Comparison of ENCODE assay signal across 19 cellular contexts in the genomic region with DNA sequence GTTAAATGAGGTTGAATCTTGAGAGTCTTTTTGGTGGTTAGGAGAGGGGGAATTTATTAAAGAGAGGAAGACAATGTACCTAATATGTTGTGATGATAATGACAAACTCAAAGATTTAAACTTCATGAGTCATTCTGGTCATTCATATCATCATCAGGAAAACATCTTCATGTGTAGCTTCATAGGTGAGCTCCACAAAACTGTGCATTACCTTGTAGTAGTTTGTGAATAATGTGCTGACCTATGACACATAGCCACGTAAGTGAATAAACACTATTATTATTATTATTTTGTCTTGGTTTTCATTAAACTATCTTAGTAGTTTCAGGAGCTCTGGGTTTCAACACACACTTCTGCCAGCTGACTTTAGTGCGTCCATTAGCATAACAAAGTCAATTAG. TPM values are rescaled to one million over a fixed set of nuclear protein-coding genes. Genes with fewer than 3 reads are reported as not detected.
A peak's percentile ranks its signal among the peaks of the same experiment; 100 is the strongest.
DNase-seq lines count a peak whose midpoint lies in the region; ATAC-seq, FAIRE-seq and TF ChIP-seq lines count a peak whose summit lies in the region.
"Had no signal": no experiment of that assay in that cellular context is flagged by ENCODE, and none has a peak within 500 bp of the region (broad histone marks: within the 10 kb centered on the region; RNA-seq: fewer than 3 reads in every experiment).

No MANE protein-coding gene starts in this region.

- H3K27me3 Mint-ChIP-seq in T-helper 2 cell treated with Interferon-gamma antibody and Interleukin-4, amounts not matched to agents 5 μg/mL and 100 μg/mL, for 36 hours (ENCODE audit: low read depth) = peaks cover 36% of the 10 kb centered on the region
- H3K27me3 Mint-ChIP-seq in CD4-positive, alpha-beta memory T cell = peaks cover 25 to 30% of the 10 kb centered on the region in 2 donors

- CTCF ChIA-PET in HepG2 (lab: Yijun Ruan, JAX; ENCODE audit: low intra/inter-chr PET ratio, low total read pairs) = no interaction called here
- CTCF ChIA-PET in CD4-positive, alpha-beta memory T cell (lab: Charles Lee; ENCODE audit: partially characterized antibody) = no interaction called here

- intact Hi-C loops in HepG2 (cut with micrococcal nuclease; ENCODE audit: unreplicated experiment) = loop anchor here (5.0 to 10.0 kb wide), 4 partner anchors 53 to 967 kb away; no protein-coding TSS in a partner anchor
- intact Hi-C loops in CD4-positive, alpha-beta memory T cell (cut with micrococcal nuclease) = no loop called here

- in situ Hi-C loops in HepG2 (cut with HindIII; ENCODE audit: extremely low pct_ligation_motif_present, low pct_unique_long_range_greater_than_20kb) = loop anchor here (25.0 kb wide), 3 partner anchors 537 to 1112 kb away; no protein-coding TSS in a partner anchor

- H3K36me3 ChIP-seq in Loucy (ENCODE audit: insufficient read depth, low read length) (no peaks in the 10 kb centered on the region), HepG2 (replicated peaks in 1 of 2; ENCODE audit: control insufficient read depth in 1 of 2, insufficient read depth in 2 of 2, low read length in 2 of 2) (no peaks in the 10 kb centered on the region), stomach smooth muscle (ENCODE audit: control insufficient read depth in 2 of 2, insufficient read depth in 2 of 2, low read length in 2 of 2) (no peaks in the 10 kb centered on the region), Peyer's patch (no peaks in the 10 kb centered on the region)
- no peaks in the 10 kb centered on the region for H3K36me3 ChIP-seq in CD4-positive, alpha-beta memory T cell (ENCODE audit: insufficient read depth, low read length)
- H3K36me3 ChIP-seq: esophagus squamous epithelium had no signal

- TF ChIP-seq CTCF in Loucy (conservative IDR thresholded peaks at IDR 0.05; ENCODE audit: low read length) = no peak
- no peak for TF ChIP-seq CTCF in choroid plexus epithelial cell (conservative IDR thresholded peaks at IDR 0.05; ENCODE audit: low read depth, low read length)
- TF ChIP-seq CTCF in HepG2 (CRISPR knock-in tag; IDR thresholded peaks at IDR 0.05) = no peak
- TF ChIP-seq CTCF in Peyer's patch (IDR thresholded peaks at IDR 0.05) = no peak

- H3K79me2 ChIP-seq in Loucy (ENCODE audit: insufficient read depth, low read length) (no peaks in the 10 kb centered on the region), HepG2 (ENCODE audit: insufficient read depth, low read length) (peaks cover 38% of the 10 kb centered on the region)
- H3K79me2 ChIP-seq: parathyroid adenoma had no signal

- FAIRE-seq in HepG2 (lab: Jason Lieb, UNC) = no peak
- FAIRE-seq: colon had no signal

- no peak overlapping the region for H3K4me3 Mint-ChIP-seq in T-helper 2 cell treated with Interferon-gamma antibody and Interleukin-4, amounts not matched to agents 5 μg/mL and 100 μg/mL, for 36 hours
- no peak overlapping the region for H3K4me3 Mint-ChIP-seq in CD4-positive, alpha-beta memory T cell
- H3K4me3 Mint-ChIP-seq: activated CD4-positive, alpha-beta T cell treated with anti-CD3 and anti-CD28 coated beads, Interleukin-2, amount 10 ng/mL, durations not matched to agents 24 days and 14 days; activated naive CD8-positive, alpha-beta T cell treated with anti-CD3 and anti-CD28 coated beads for 36 hours; T-helper 17 cell had no signal

- H3K27me3 ChIP-seq in Loucy (ENCODE audit: insufficient read depth, low read length, poor library complexity, severe bottlenecking) (no peaks in the 10 kb centered on the region), HepG2 (ENCODE audit: control insufficient read depth in 1 of 2, insufficient read depth in 2 of 2, low read length in 2 of 2) (no peaks in the 10 kb centered on the region; a peak in 1 of 5 replicates), stomach smooth muscle (ENCODE audit: control insufficient read depth in 1 of 2, insufficient read depth in 2 of 2, low read length in 2 of 2) (peaks cover 0 to 2% of the 10 kb centered on the region in 2 donors), Peyer's patch (no peaks in the 10 kb centered on the region)
- H3K27me3 ChIP-seq in CD4-positive, alpha-beta memory T cell (ENCODE audit: insufficient read depth, low read length) = no peaks in the 10 kb centered on the region

- H3K9me2 ChIP-seq in Loucy (replicated peaks; ENCODE audit: low read depth, low read length) = no peaks in the 10 kb centered on the region

- H4K20me1 ChIP-seq in Loucy (ENCODE audit: insufficient read depth, low read length, poor library complexity, severe bottlenecking) = no peaks in the 10 kb centered on the region
- H4K20me1 ChIP-seq in HepG2 (ENCODE audit: insufficient read depth, low read length) = no peaks in the 10 kb centered on the region

- peak overlapping the region; percentile 1 for H3K4me2 ChIP-seq in Loucy (ENCODE audit: low read depth, low read length, poor library complexity, severe bottlenecking)
- peak overlapping the region; percentile 76 for H3K4me2 ChIP-seq in HepG2 (ENCODE audit: low read depth, low read length)

- TF ChIP-seq RAD21 in HepG2 (CRISPR knock-in tag; IDR thresholded peaks at IDR 0.05) = no peak

- no peak overlapping the region for H3K4me3 ChIP-seq in Loucy (ENCODE audit: low read length, poor library complexity, severe bottlenecking)
- H3K4me3 ChIP-seq in choroid plexus epithelial cell (ENCODE audit: low read depth, low read length) = peak overlapping the region; percentile 88
- peak overlapping the region; percentile 90 to 98 (median 94); a peak in 5 of 6 replicates for H3K4me3 ChIP-seq in HepG2 (replicated peaks in 1 of 3; ENCODE audit: insufficient read depth in 1 of 3, low read depth in 2 of 3, low read length in 3 of 3)
- peak overlapping the region; percentile 83 to 86 for H3K4me3 ChIP-seq in stomach smooth muscle (ENCODE audit: low read length in 2 of 2)
- no peak overlapping the region for H3K4me3 ChIP-seq in Peyer's patch
- no peak overlapping the region for H3K4me3 ChIP-seq in CD4-positive, alpha-beta memory T cell (ENCODE audit: low read length in 2 of 2)
- H3K4me3 ChIP-seq: lung had no signal

- H3F3A ChIP-seq in Loucy (ENCODE audit: low read depth) = no peaks in the 10 kb centered on the region

- 58% methylated on average over 2 of the region's 2 CpGs for WGBS in HepG2 (ENCODE audit: low lambda C conversion rate)

- no peaks in the 10 kb centered on the region for H3K9me3 Mint-ChIP-seq in T-helper 2 cell treated with Interferon-gamma antibody and Interleukin-4, amounts not matched to agents 5 μg/mL and 100 μg/mL, for 36 hours
- H3K9me3 Mint-ChIP-seq in CD4-positive, alpha-beta memory T cell = peaks cover 0 to 9% (median 5%) of the 10 kb centered on the region in 8 donors
- H3K9me3 Mint-ChIP-seq: activated naive CD8-positive, alpha-beta T cell treated with anti-CD3 and anti-CD28 coated beads for 36 hours had no signal

- H3K9me3 ChIP-seq in Loucy (ENCODE audit: insufficient read depth, low read depth, low read length) = no peaks in the 10 kb centered on the region
- H3K9me3 ChIP-seq in HepG2 (ENCODE audit: low read length) = no peaks in the 10 kb centered on the region
- no peaks in the 10 kb centered on the region for H3K9me3 ChIP-seq in stomach smooth muscle (ENCODE audit: control insufficient read depth in 2 of 2, low read length in 2 of 2)
- H3K9me3 ChIP-seq in Peyer's patch = no peaks in the 10 kb centered on the region
- H3K9me3 ChIP-seq in CD4-positive, alpha-beta memory T cell (ENCODE audit: control insufficient read depth in 1 of 2, low read length in 2 of 2) = no peaks in the 10 kb centered on the region
- H3K9me3 ChIP-seq: esophagus squamous epithelium had no signal

- no peak overlapping the region for H3K27ac Mint-ChIP-seq in T-helper 2 cell treated with Interferon-gamma antibody and Interleukin-4, amounts not matched to agents 5 μg/mL and 100 μg/mL, for 36 hours
- no peak overlapping the region for H3K27ac Mint-ChIP-seq in CD4-positive, alpha-beta memory T cell
- H3K27ac Mint-ChIP-seq: activated CD4-positive, alpha-beta T cell treated with anti-CD3 and anti-CD28 coated beads, Interleukin-2, amount 10 ng/mL, durations not matched to agents 24 days and 14 days; activated naive CD8-positive, alpha-beta T cell treated with anti-CD3 and anti-CD28 coated beads for 36 hours; T-helper 17 cell had no signal

- H3K36me3 Mint-ChIP-seq in T-helper 2 cell treated with Interferon-gamma antibody and Interleukin-4, amounts not matched to agents 5 μg/mL and 100 μg/mL, for 36 hours (ENCODE audit: low read depth) = no peaks in the 10 kb centered on the region
- no peaks in the 10 kb centered on the region for H3K36me3 Mint-ChIP-seq in CD4-positive, alpha-beta memory T cell
- H3K36me3 Mint-ChIP-seq: activated naive CD8-positive, alpha-beta T cell treated with anti-CD3 and anti-CD28 coated beads for 36 hours had no signal

- POLR2A ChIA-PET in HepG2 (lab: Yijun Ruan, JAX) = interaction anchor here (1.0 to 1.4 kb wide), 2 partner anchors 23 to 24 kb away, joined by 3 read pairs; no protein-coding TSS in a partner anchor
- POLR2A ChIA-PET in CD4-positive, alpha-beta memory T cell (lab: Charles Lee; ENCODE audit: partially characterized antibody) = no interaction called here

- no peak overlapping the region for H3K9ac ChIP-seq in Loucy (ENCODE audit: low read depth, low read length, poor library complexity, severe bottlenecking)
- H3K9ac ChIP-seq in HepG2 (ENCODE audit: insufficient read depth, low read depth, low read length) = 0 out of 2 replicates have a peak overlapping the region, but pooled peaks have one; percentile 90
- H3K9ac ChIP-seq in stomach smooth muscle (ENCODE audit: low read length in 2 of 2) = peak overlapping the region in 1 of 2 donors; percentile 90
- H3K9ac ChIP-seq: parathyroid adenoma had no signal

- no peak for DNase-seq in choroid plexus epithelial cell (ENCODE audit: low read depth)
- DNase-seq in HepG2 (ENCODE audit: low spot score) = no peak
- DNase-seq in Peyer's patch = no peak
- no peak for DNase-seq in T-helper 2 cell treated with Interferon-gamma antibody and Interleukin-4, amounts not matched to agents 5 μg/mL and 100 μg/mL, for 36 hours (ENCODE audit: low spot score)
- no peak for DNase-seq in CD4-positive, alpha-beta memory T cell
- DNase-seq: activated CD4-positive, alpha-beta T cell treated with anti-CD3 and anti-CD28 coated beads, Interleukin-2, amount 10 ng/mL, durations not matched to agents 24 days and 14 days; activated naive CD8-positive, alpha-beta T cell treated with anti-CD3 and anti-CD28 coated beads for 36 hours; activated T-cell treated with anti-CD3 and anti-CD28 coated beads, Interleukin-2, amount 50 U/mL, for 1 hour; DND-41; esophagus squamous epithelium; NCI-H187; NCI-H526 treated with DMSO at 0.1 percent for 48 hours; T-helper 17 cell had no signal

- BruUV-seq in HepG2 (replicated peaks; lab: Mats Ljungman, UMichigan) = TSS peak; percentile 54

- H2AFZ ChIP-seq in Loucy (ENCODE audit: low read length) (no peak overlapping the region), HepG2 (ENCODE audit: low read length) (no peak overlapping the region)

- H3K4me1 Mint-ChIP-seq in T-helper 2 cell treated with Interferon-gamma antibody and Interleukin-4, amounts not matched to agents 5 μg/mL and 100 μg/mL, for 36 hours (ENCODE audit: low read depth) = no peaks in the 10 kb centered on the region
- H3K4me1 Mint-ChIP-seq in CD4-positive, alpha-beta memory T cell = peaks cover 0 to 14% (median under 1%) of the 10 kb centered on the region in 4 donors
- H3K4me1 Mint-ChIP-seq: activated CD4-positive, alpha-beta T cell treated with anti-CD3 and anti-CD28 coated beads, Interleukin-2, amount 10 ng/mL, durations not matched to agents 24 days and 14 days; T-helper 17 cell had no signal

- TF ChIP-seq POLR2A in HepG2 (IDR thresholded peaks at IDR 0.05; ENCODE audit: insufficient read depth in 1 of 2, low read depth in 2 of 2, low read length in 2 of 2) (no peak), Peyer's patch (IDR thresholded peaks at IDR 0.05) (no peak)

- ATAC-seq in HepG2 = no peak
- ATAC-seq: Panc1, T-helper 17 cell had no signal

- H3K27ac ChIP-seq in HepG2 (ENCODE audit: extremely low read length, insufficient read depth, low read length) (no peak overlapping the region), stomach smooth muscle (ENCODE audit: low read length) (no peak overlapping the region), Peyer's patch (no peak overlapping the region)
- no peak overlapping the region for H3K27ac ChIP-seq in CD4-positive, alpha-beta memory T cell (ENCODE audit: low read depth, low read length)
- H3K27ac ChIP-seq: parathyroid adenoma had no signal

- no peaks in the 10 kb centered on the region for H3K4me1 ChIP-seq in Loucy (ENCODE audit: insufficient read depth, low read length, poor library complexity, severe bottlenecking)
- peaks cover 50% of the 10 kb centered on the region for H3K4me1 ChIP-seq in HepG2 (ENCODE audit: insufficient read depth, low read length)
- H3K4me1 ChIP-seq in stomach smooth muscle (ENCODE audit: control insufficient read depth, insufficient read depth, low read length) = peaks cover 8% of the 10 kb centered on the region
- no peaks in the 10 kb centered on the region for H3K4me1 ChIP-seq in Peyer's patch
- H3K4me1 ChIP-seq in CD4-positive, alpha-beta memory T cell (ENCODE audit: insufficient read depth, low read length) = no peaks in the 10 kb centered on the region
- H3K4me1 ChIP-seq: parathyroid adenoma had no signal

- TF ChIP-seq EP300 in HepG2 (IDR thresholded peaks at IDR 0.05; ENCODE audit: low read depth in 2 of 2, low read length in 2 of 2) (no peak), HepG2 (CRISPR knock-in tag; IDR thresholded peaks at IDR 0.05; ENCODE audit: borderline replicate concordance) (no peak)

RNA-seq across cellular contexts. Expression of gene GPC6, which starts 1.0 kb away (rescaled TPM):
- total RNA-seq in HepG2 (2016; rRNA removed; fragmentation: Illumina TruSeq; extraction: Trizol) (27.5 and 33.9 TPM in 2 replicates), Peyer's patch (10 to 100 TPM in 1 of 4 donors, 1 to 10 TPM in 3; 1.6 to 13.2 (median 2.6) TPM)
- total RNA-seq in HepG2 (2016; cell fraction: cytosol; rRNA removed; fragmentation: Illumina TruSeq; extraction: Trizol; ENCODE audit: low read depth) = 1.9 and 2.6 TPM in 2 replicates
- 27.2 and 30.7 TPM in 2 replicates for total RNA-seq in HepG2 (2016; cell fraction: insoluble cytoplasmic fraction; rRNA removed; fragmentation: Illumina TruSeq; extraction: Trizol)
- total RNA-seq in HepG2 (2016; cell fraction: membrane; rRNA removed; fragmentation: Illumina TruSeq; extraction: Trizol) = 7.7 and 8.3 TPM in 2 replicates
- 51.7 and 53.0 TPM in 2 replicates for total RNA-seq in HepG2 (2016; cell fraction: nucleus; rRNA removed; fragmentation: Illumina TruSeq; extraction: Trizol)
- polyA plus RNA-seq in HepG2 (2011; rRNA removed) = 21.5 and 24.5 TPM in 2 replicates
- polyA plus RNA-seq in HepG2 (2011; cell fraction: cytosol; rRNA removed) = 21.3 and 23.6 TPM in 2 replicates
- polyA plus RNA-seq in HepG2 (2011; cell fraction: nucleus; rRNA removed) = 7.3 and 7.7 TPM in 2 replicates
- polyA plus RNA-seq in HepG2 (2012) = 11.9 and 20.2 TPM in 2 replicates
- polyA plus RNA-seq in HepG2 (2016; cell fraction: cytosol; fragmentation: Illumina TruSeq; extraction: Trizol; ENCODE audit: low read depth) = 1.4 and 1.8 TPM in 2 replicates
- polyA plus RNA-seq in HepG2 (2016; cell fraction: insoluble cytoplasmic fraction; fragmentation: Illumina TruSeq; extraction: Trizol; ENCODE audit: low read depth) = 16.0 and 18.2 TPM in 2 replicates
- 3.6 and 3.9 TPM in 2 replicates for polyA plus RNA-seq in HepG2 (2016; cell fraction: membrane; fragmentation: Illumina TruSeq; extraction: Trizol; ENCODE audit: low read depth)
- polyA plus RNA-seq in HepG2 (2016; cell fraction: nucleus; fragmentation: Illumina TruSeq; extraction: Trizol; ENCODE audit: insufficient read depth, low read depth) = 24.9 and 25.5 TPM in 2 replicates
- polyA minus RNA-seq in HepG2 (2011; rRNA and poly(A)+ RNA removed; ENCODE audit: low replicate concordance) = 0.07 and 66.7 TPM in 2 replicates
- polyA minus RNA-seq in HepG2 (2011; cell fraction: cytosol; rRNA and poly(A)+ RNA removed) = 71.6 and 82.5 TPM in 2 replicates
- 52.8 and 56.1 TPM in 2 replicates for polyA minus RNA-seq in HepG2 (2011; cell fraction: nucleus; rRNA and poly(A)+ RNA removed)
- total RNA-seq in CD4-positive, alpha-beta memory T cell = not detected
- not detected for polyA plus RNA-seq in CD4-positive, alpha-beta memory T cell
- total RNA-seq: activated CD4-positive, alpha-beta T cell treated with anti-CD3 and anti-CD28 coated beads, Interleukin-2, amount 10 ng/mL, durations not matched to agents 24 days and 14 days; activated naive CD8-positive, alpha-beta T cell treated with anti-CD3 and anti-CD28 coated beads for 36 hours; T-helper 17 cell had no signal

Comparison
In these comparisons a context has a peak if more than half of its experiments do, and no peak if none do; other contexts are left out.
1. H3K4me3 ChIP-seq: peak in choroid plexus epithelial cell (single experiment), HepG2 (3 of 3) and stomach smooth muscle (2 of 2); none in Loucy (single experiment), Peyer's patch (0 of 4) and CD4-positive, alpha-beta memory T cell (0 of 2).